Comparison of ENCODE assay signal across 34 cellular contexts in genomic region chr14:50980451-50980850, GRCh38.
"Had no signal": no experiment of that assay in that cellular context is flagged by ENCODE, and none has a peak within 500 bp of the region (broad histone marks: within the 10 kb centered on the region; RNA-seq: fewer than 3 reads in every experiment).

No MANE protein-coding gene starts in this region.

- H3K4me3 Mint-ChIP-seq: activated B cell treated with CpG ODN at 0.5 μM for 24 hours; activated CD4-positive, alpha-beta memory T cell treated with anti-CD3 and anti-CD28 coated beads, Interleukin-2, amount 10 ng/mL, durations not matched to agents 7 days and 5 days; activated CD4-positive, alpha-beta T cell treated with anti-CD3 and anti-CD28 coated beads, Interleukin-2, amount 10 ng/mL, durations not matched to agents 24 days and 14 days; activated CD8-positive, alpha-beta memory T cell treated with anti-CD3 and anti-CD28 coated beads, Interleukin-2, amount 10 ng/mL, durations not matched to agents 7 days and 5 days; activated CD8-positive, alpha-beta T cell treated with anti-CD3 and anti-CD28 coated beads, Interleukin-2, amount 10 ng/mL, durations not matched to agents 7 days and 5 days; activated naive CD4-positive, alpha-beta T cell treated with anti-CD3 and anti-CD28 coated beads, Interleukin-2, amount 10 ng/mL, durations not matched to agents 7 days and 5 days; activated naive CD4-positive, alpha-beta T cell treated with anti-CD3 and anti-CD28 coated beads, Interleukin-2, amount 50 U/mL, for 24 hours; activated naive CD8-positive, alpha-beta T cell; activated naive CD8-positive, alpha-beta T cell treated with anti-CD3 and anti-CD28 coated beads, Interleukin-2, amount 10 ng/mL, durations not matched to agents 7 days and 5 days; activated naive CD8-positive, alpha-beta T cell treated with anti-CD3 and anti-CD28 coated beads, Interleukin-2, amount 50 U/mL, for 24 hours; activated T-cell treated with anti-CD3 and anti-CD28 coated beads, Interleukin-2, amount 50 U/mL, for 24 hours; T-helper 1 cell treated with Interleukin-12 subunit alpha and Interleukin-12 subunit beta and Interleukin-4 antibody, amounts not matched to agents 30 μg/mL and 1 μg/mL, for 36 hours; T-helper 2 cell treated with Interferon-gamma antibody and Interleukin-4, amounts not matched to agents 5 μg/mL and 100 μg/mL, for 36 hours had no signal

- H3K27me3 Mint-ChIP-seq: activated naive CD4-positive, alpha-beta T cell treated with anti-CD3 and anti-CD28 coated beads, Interleukin-2, amount 50 U/mL, for 24 hours; activated naive CD8-positive, alpha-beta T cell treated with anti-CD3 and anti-CD28 coated beads, Interleukin-2, amount 10 ng/mL, durations not matched to agents 7 days and 5 days; activated naive CD8-positive, alpha-beta T cell treated with anti-CD3 and anti-CD28 coated beads, Interleukin-2, amount 50 U/mL, for 24 hours had no signal

- H3K36me3 Mint-ChIP-seq: activated CD8-positive, alpha-beta memory T cell treated with anti-CD3 and anti-CD28 coated beads, Interleukin-2, amount 10 ng/mL, durations not matched to agents 7 days and 5 days; activated naive CD4-positive, alpha-beta T cell treated with anti-CD3 and anti-CD28 coated beads, Interleukin-2, amount 10 ng/mL, durations not matched to agents 7 days and 5 days; activated naive CD4-positive, alpha-beta T cell treated with anti-CD3 and anti-CD28 coated beads, Interleukin-2, amount 50 U/mL, for 24 hours; activated naive CD8-positive, alpha-beta T cell; activated naive CD8-positive, alpha-beta T cell treated with anti-CD3 and anti-CD28 coated beads, Interleukin-2, amount 10 ng/mL, durations not matched to agents 7 days and 5 days had no signal

- H3K27ac Mint-ChIP-seq: activated B cell treated with CpG ODN at 0.5 μM for 24 hours; activated CD4-positive, alpha-beta memory T cell treated with anti-CD3 and anti-CD28 coated beads, Interleukin-2, amount 10 ng/mL, durations not matched to agents 7 days and 5 days; activated CD4-positive, alpha-beta T cell treated with anti-CD3 and anti-CD28 coated beads, Interleukin-2, amount 10 ng/mL, durations not matched to agents 24 days and 14 days; activated CD8-positive, alpha-beta memory T cell treated with anti-CD3 and anti-CD28 coated beads, Interleukin-2, amount 10 ng/mL, durations not matched to agents 7 days and 5 days; activated CD8-positive, alpha-beta T cell treated with anti-CD3 and anti-CD28 coated beads, Interleukin-2, amount 10 ng/mL, durations not matched to agents 7 days and 5 days; activated naive CD4-positive, alpha-beta T cell treated with anti-CD3 and anti-CD28 coated beads, Interleukin-2, amount 10 ng/mL, durations not matched to agents 7 days and 5 days; activated naive CD4-positive, alpha-beta T cell treated with anti-CD3 and anti-CD28 coated beads, Interleukin-2, amount 50 U/mL, for 24 hours; activated naive CD8-positive, alpha-beta T cell; activated naive CD8-positive, alpha-beta T cell treated with anti-CD3 and anti-CD28 coated beads, Interleukin-2, amount 10 ng/mL, durations not matched to agents 7 days and 5 days; activated naive CD8-positive, alpha-beta T cell treated with anti-CD3 and anti-CD28 coated beads, Interleukin-2, amount 50 U/mL, for 24 hours; activated T-cell treated with anti-CD3 and anti-CD28 coated beads, Interleukin-2, amount 50 U/mL, for 24 hours; activated T-helper 2 cell treated with anti-CD3 and anti-CD28 coated beads, Interferon-gamma antibody, Interleukin-2, Interleukin-4, amounts not matched to agents 10 μg/mL and 5 μg/mL and 100 μg/mL, durations not matched to agents 14 hours and 24 hours and 36 hours; T-helper 1 cell treated with Interleukin-12 subunit alpha and Interleukin-12 subunit beta and Interleukin-4 antibody, amounts not matched to agents 30 μg/mL and 1 μg/mL, for 36 hours; T-helper 2 cell treated with Interferon-gamma antibody and Interleukin-4, amounts not matched to agents 5 μg/mL and 100 μg/mL, for 36 hours had no signal

- H3K9me3 Mint-ChIP-seq: activated B cell treated with CpG ODN at 0.5 μM for 24 hours; activated CD4-positive, alpha-beta memory T cell treated with anti-CD3 and anti-CD28 coated beads, Interleukin-2, amount 10 ng/mL, durations not matched to agents 7 days and 5 days; activated CD4-positive, alpha-beta T cell treated with anti-CD3 and anti-CD28 coated beads, Interleukin-2, amount 10 ng/mL, durations not matched to agents 24 days and 14 days; activated naive CD4-positive, alpha-beta T cell treated with anti-CD3 and anti-CD28 coated beads, Interleukin-2, amount 10 ng/mL, durations not matched to agents 7 days and 5 days; activated naive CD4-positive, alpha-beta T cell treated with anti-CD3 and anti-CD28 coated beads, Interleukin-2, amount 50 U/mL, for 24 hours; activated naive CD8-positive, alpha-beta T cell treated with anti-CD3 and anti-CD28 coated beads, Interleukin-2, amount 10 ng/mL, durations not matched to agents 7 days and 5 days; activated naive CD8-positive, alpha-beta T cell treated with anti-CD3 and anti-CD28 coated beads, Interleukin-2, amount 50 U/mL, for 24 hours; activated T-cell treated with anti-CD3 and anti-CD28 coated beads, Interleukin-2, amount 50 U/mL, for 24 hours; activated T-helper 2 cell treated with anti-CD3 and anti-CD28 coated beads, Interferon-gamma antibody, Interleukin-2, Interleukin-4, amounts not matched to agents 10 μg/mL and 5 μg/mL and 100 μg/mL, durations not matched to agents 14 hours and 24 hours and 36 hours; T-helper 1 cell treated with Interleukin-12 subunit alpha and Interleukin-12 subunit beta and Interleukin-4 antibody, amounts not matched to agents 30 μg/mL and 1 μg/mL, for 36 hours; T-helper 2 cell treated with Interferon-gamma antibody and Interleukin-4, amounts not matched to agents 5 μg/mL and 100 μg/mL, for 36 hours had no signal

- FAIRE-seq: TTC549 had no signal

- DNase-seq: activated B cell treated with CpG ODN at 0.5 μM for 24 hours; activated CD4-positive, alpha-beta memory T cell treated with anti-CD3 and anti-CD28 coated beads, Interleukin-2, amount 10 ng/mL, durations not matched to agents 7 days and 5 days; activated CD4-positive, alpha-beta T cell treated with anti-CD3 and anti-CD28 coated beads for 4 hours; activated CD4-positive, alpha-beta T cell treated with anti-CD3 and anti-CD28 coated beads, Interleukin-2, amount 10 ng/mL, durations not matched to agents 24 days and 14 days; activated CD4-positive, alpha-beta T cell treated with anti-CD3 and anti-CD28 coated beads, Interleukin-2, amount 50 U/mL, for 1 hour; activated CD4-positive, alpha-beta T cell treated with anti-CD3 and anti-CD28 coated beads, Interleukin-2, amount 50 U/mL, for 48 hours; activated CD4-positive, CD25-positive, alpha-beta regulatory T cell treated with anti-CD3 and anti-CD28 coated beads, Interleukin-2, amount 50 U/mL, for 72 hours; activated CD8-positive, alpha-beta memory T cell treated with anti-CD3 and anti-CD28 coated beads for 24 hours; activated CD8-positive, alpha-beta memory T cell treated with anti-CD3 and anti-CD28 coated beads, Interleukin-2, amount 10 ng/mL, durations not matched to agents 7 days and 5 days; activated CD8-positive, alpha-beta memory T cell treated with anti-CD3 and anti-CD28 coated beads, Interleukin-2, amount 50 U/mL, for 48 hours; activated CD8-positive, alpha-beta T cell treated with anti-CD3 and anti-CD28 coated beads, Interleukin-2, amount 10 ng/mL, durations not matched to agents 7 days and 5 days; activated effector memory CD4-positive, alpha-beta T cell treated with Interleukin-2 at 50 U/mL for 16 hours; activated gamma-delta T cell; activated naive CD4-positive, alpha-beta T cell treated with anti-CD3 and anti-CD28 coated beads, Interleukin-2, amount 10 ng/mL, durations not matched to agents 7 days and 5 days; activated naive CD4-positive, alpha-beta T cell treated with Interleukin-2 at 50 U/mL for 16 hours; activated naive CD8-positive, alpha-beta T cell treated with anti-CD3 and anti-CD28 coated beads, Interleukin-2, amount 10 ng/mL, durations not matched to agents 7 days and 5 days; activated naive CD8-positive, alpha-beta T cell treated with anti-CD3 and anti-CD28 coated beads, Interleukin-2, amount 50 U/mL, for 24 hours; activated T-cell treated with anti-CD3 and anti-CD28 coated beads, Interleukin-2, amount 50 U/mL, for 24 hours; activated T-cell treated with anti-CD3 and anti-CD28 coated beads, Interleukin-2, amount 50 U/mL, for 48 hours; amygdala; anterior cingulate cortex; brain microvascular endothelial cell; central memory CD4-positive, alpha-beta T cell; T-helper 2 cell; T-helper 9 cell had no signal

- ATAC-seq: activated CD8-positive, alpha-beta memory T cell treated with anti-CD3 and anti-CD28 coated beads, Interleukin-2, amount 10 ng/mL, durations not matched to agents 7 days and 5 days; activated CD8-positive, alpha-beta T cell treated with anti-CD3 and anti-CD28 coated beads, Interleukin-2, amount 10 ng/mL, durations not matched to agents 7 days and 5 days; activated naive CD8-positive, alpha-beta T cell treated with anti-CD3 and anti-CD28 coated beads, Interleukin-2, amount 50 U/mL, for 24 hours had no signal

- H3K27me3 ChIP-seq: ascending aorta, brain microvascular endothelial cell, breast epithelium had no signal

- H3K4me1 Mint-ChIP-seq: activated CD4-positive, alpha-beta memory T cell treated with anti-CD3 and anti-CD28 coated beads, Interleukin-2, amount 10 ng/mL, durations not matched to agents 7 days and 5 days; activated CD4-positive, alpha-beta T cell treated with anti-CD3 and anti-CD28 coated beads, Interleukin-2, amount 10 ng/mL, durations not matched to agents 24 days and 14 days; activated CD8-positive, alpha-beta memory T cell treated with anti-CD3 and anti-CD28 coated beads, Interleukin-2, amount 10 ng/mL, durations not matched to agents 7 days and 5 days; activated naive CD4-positive, alpha-beta T cell treated with anti-CD3 and anti-CD28 coated beads, Interleukin-2, amount 10 ng/mL, durations not matched to agents 7 days and 5 days; activated naive CD4-positive, alpha-beta T cell treated with anti-CD3 and anti-CD28 coated beads, Interleukin-2, amount 50 U/mL, for 24 hours; activated naive CD8-positive, alpha-beta T cell treated with anti-CD3 and anti-CD28 coated beads, Interleukin-2, amount 10 ng/mL, durations not matched to agents 7 days and 5 days; activated naive CD8-positive, alpha-beta T cell treated with anti-CD3 and anti-CD28 coated beads, Interleukin-2, amount 50 U/mL, for 24 hours had no signal

- H3K36me3 ChIP-seq: ascending aorta, brain microvascular endothelial cell, breast epithelium had no signal

- H3K27ac ChIP-seq: ascending aorta, brain microvascular endothelial cell, breast epithelium, VCaP had no signal

- H3K4me3 ChIP-seq: ascending aorta, breast epithelium had no signal

- H3K9me3 ChIP-seq: ascending aorta, breast epithelium had no signal
